ENCODE assay signal across 1 cellular context in the genomic region with DNA sequence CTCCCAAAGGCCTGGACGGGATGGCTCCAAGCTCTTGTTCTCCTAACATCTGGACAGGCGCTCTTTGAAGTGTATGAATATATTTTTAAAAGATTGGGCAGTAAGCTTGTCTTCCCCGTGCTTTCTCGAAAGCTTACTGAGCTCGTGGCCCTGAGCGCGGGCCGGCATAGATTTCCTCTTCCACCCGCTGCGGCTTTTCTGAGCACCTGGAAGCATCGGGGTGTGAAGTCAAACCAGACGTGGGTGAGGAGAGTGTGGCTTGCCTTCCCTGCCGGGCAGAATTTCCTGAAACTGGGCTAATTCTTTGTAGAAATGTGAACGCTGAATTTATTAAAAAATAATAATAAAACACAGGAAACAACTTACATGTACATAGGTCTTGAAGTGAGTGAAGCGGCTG.
TF ChIP-seq lines count a peak whose summit lies in the region.

No MANE protein-coding gene starts in this region.

TF ChIP-seq in WTC11, 78 proteins besides CTCF, POLR2A, EP300 and RAD21 (continued from another document):
- TF ChIP-seq, protein P1, sequence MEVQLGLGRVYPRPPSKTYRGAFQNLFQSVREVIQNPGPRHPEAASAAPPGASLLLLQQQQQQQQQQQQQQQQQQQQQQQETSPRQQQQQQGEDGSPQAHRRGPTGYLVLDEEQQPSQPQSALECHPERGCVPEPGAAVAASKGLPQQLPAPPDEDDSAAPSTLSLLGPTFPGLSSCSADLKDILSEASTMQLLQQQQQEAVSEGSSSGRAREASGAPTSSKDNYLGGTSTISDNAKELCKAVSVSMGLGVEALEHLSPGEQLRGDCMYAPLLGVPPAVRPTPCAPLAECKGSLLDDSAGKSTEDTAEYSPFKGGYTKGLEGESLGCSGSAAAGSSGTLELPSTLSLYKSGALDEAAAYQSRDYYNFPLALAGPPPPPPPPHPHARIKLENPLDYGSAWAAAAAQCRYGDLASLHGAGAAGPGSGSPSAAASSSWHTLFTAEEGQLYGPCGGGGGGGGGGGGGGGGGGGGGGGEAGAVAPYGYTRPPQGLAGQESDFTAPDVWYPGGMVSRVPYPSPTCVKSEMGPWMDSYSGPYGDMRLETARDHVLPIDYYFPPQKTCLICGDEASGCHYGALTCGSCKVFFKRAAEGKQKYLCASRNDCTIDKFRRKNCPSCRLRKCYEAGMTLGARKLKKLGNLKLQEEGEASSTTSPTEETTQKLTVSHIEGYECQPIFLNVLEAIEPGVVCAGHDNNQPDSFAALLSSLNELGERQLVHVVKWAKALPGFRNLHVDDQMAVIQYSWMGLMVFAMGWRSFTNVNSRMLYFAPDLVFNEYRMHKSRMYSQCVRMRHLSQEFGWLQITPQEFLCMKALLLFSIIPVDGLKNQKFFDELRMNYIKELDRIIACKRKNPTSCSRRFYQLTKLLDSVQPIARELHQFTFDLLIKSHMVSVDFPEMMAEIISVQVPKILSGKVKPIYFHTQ (CRISPR knock-in tag; IDR thresholded peaks at IDR 0.05), result no peak
- no peak for TF ChIP-seq NFYB (CRISPR knock-in tag; conservative IDR thresholded peaks at IDR 0.05; ENCODE audit: low read depth)
- TF ChIP-seq, protein P2, sequence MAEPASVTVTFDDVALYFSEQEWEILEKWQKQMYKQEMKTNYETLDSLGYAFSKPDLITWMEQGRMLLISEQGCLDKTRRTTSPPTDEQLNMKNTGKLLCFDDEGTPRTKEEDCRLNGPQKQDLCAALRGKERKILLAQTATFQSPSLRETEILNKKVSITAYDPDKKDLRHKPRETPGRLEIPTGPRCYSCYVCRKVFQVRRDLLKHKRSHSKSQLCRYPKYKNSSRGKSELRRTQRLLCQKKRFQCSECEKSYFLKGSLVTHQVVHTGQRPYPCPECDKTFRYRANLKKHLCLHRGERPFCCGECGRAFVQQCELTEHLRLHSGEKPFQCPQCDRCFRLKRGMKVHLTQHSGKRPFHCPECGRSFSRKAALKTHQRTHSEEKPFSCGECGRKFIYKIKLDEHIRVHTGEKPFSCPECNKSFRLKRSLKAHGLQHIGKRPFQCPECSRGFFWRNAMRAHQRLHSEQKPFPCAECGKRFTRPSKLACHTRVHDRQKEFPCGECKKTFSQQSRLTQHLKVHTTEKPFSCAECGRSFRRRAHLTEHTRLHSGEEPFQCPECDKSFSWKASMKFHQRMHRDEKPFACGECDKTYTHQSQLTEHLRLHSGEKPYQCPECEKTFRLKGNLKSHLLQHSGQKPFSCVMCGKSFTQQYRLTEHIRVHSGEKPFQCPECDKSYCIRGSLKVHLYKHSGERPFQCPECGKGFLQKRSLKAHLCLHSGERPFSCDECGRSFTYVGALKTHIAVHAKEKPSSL (CRISPR knock-in tag; conservative IDR thresholded peaks at IDR 0.05), result no peak
- TF ChIP-seq TEAD1 (CRISPR knock-in tag; IDR thresholded peaks at IDR 0.05), result no peak
- no peak for TF ChIP-seq ZNF232 (CRISPR knock-in tag; IDR thresholded peaks at IDR 0.05)
- TF ChIP-seq NR3C1 (CRISPR knock-in tag; conservative IDR thresholded peaks at IDR 0.05; ENCODE audit: low read depth), result no peak
